Comparison of ENCODE assay signal across 9 cellular contexts in the genomic region with DNA sequence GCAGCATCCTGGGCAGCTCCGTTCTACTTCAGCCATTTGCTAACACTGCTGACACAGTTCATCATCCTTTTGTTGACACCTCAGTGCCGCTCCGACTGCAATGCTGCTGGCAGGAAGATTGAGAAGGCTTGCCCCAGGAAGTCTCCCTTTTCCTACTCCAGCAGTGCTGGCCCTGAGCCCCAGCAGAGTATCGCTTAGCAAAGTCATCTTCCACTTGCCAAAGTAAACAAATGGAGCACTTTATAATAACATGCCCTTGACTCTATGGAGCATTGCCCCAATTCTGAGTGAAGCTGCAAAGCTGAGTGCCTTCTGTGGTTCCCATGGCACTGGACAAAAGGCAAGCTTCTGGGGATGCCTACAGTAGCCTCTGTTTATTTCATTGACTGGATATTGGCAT. TPM values are rescaled to one million over a fixed set of nuclear protein-coding genes. Genes with fewer than 3 reads are reported as not detected.
DNase-seq lines count a peak whose midpoint lies in the region; ATAC-seq and TF ChIP-seq lines count a peak whose summit lies in the region.
"Had no signal": no experiment of that assay in that cellular context is flagged by ENCODE, and none has a peak within 500 bp of the region (broad histone marks: within the 10 kb centered on the region; RNA-seq: fewer than 3 reads in every experiment).

No MANE protein-coding gene starts in this region.

- H3K36me3 ChIP-seq in fibroblast of lung (ENCODE audit: control insufficient read depth, insufficient read depth, low read length) = no peaks in the 10 kb centered on the region
- H3K36me3 ChIP-seq in parathyroid adenoma (ENCODE audit: control insufficient read depth, insufficient read depth, low read length) = no peaks in the 10 kb centered on the region

- H2AFZ ChIP-seq in fibroblast of lung (ENCODE audit: low read length) = no peak overlapping the region
- H2AFZ ChIP-seq in parathyroid adenoma = no peak overlapping the region

- TF ChIP-seq CTCF in fibroblast of lung (conservative IDR thresholded peaks at IDR 0.05 in 1 of 2, IDR thresholded peaks at IDR 0.05 in 1 of 2; ENCODE audit: low read depth in 1 of 2, low read length in 2 of 2) (no peak), parathyroid adenoma (IDR thresholded peaks at IDR 0.05) (no peak)

- H3K9me3 ChIP-seq in fibroblast of lung (ENCODE audit: control insufficient read depth, insufficient read depth, low read depth, low read length) (no peaks in the 10 kb centered on the region), parathyroid adenoma (ENCODE audit: control insufficient read depth, low read length) (no peaks in the 10 kb centered on the region)

- H3K4me2 ChIP-seq in fibroblast of lung (ENCODE audit: extremely low read depth, insufficient read depth, low read length) (peak overlapping the region; percentile 54), parathyroid adenoma (ENCODE audit: low read length) (peak overlapping the region; percentile 57)

- DNase-seq in DMS79 treated with DMSO at 0.1 percent for 48 hours (lab: John Stamatoyannopoulos, UW) = peak; percentile 7
- DNase-seq in NCI-H446 treated with DMSO at 0.1 percent for 48 hours (lab: John Stamatoyannopoulos, UW) = peak; percentile 97
- DNase-seq in fibroblast of lung (ENCODE audit: low read depth in 2 of 2) = peak; percentile 60 to 90
- no peak for DNase-seq in inferior parietal cortex (ENCODE audit: extremely low spot score)
- DNase-seq in erythroblast (lab: John Stamatoyannopoulos, UW) = no peak
- no peak for DNase-seq in stimulated activated CD4-positive, alpha-beta T cell treated with anti-CD3 and anti-CD28 coated beads, Interleukin-15, amount 100 ng/mL, for 24 hours
- DNase-seq: Karpas-422 had no signal

- H3K27ac ChIP-seq in fibroblast of lung (ENCODE audit: insufficient read depth, low read length) (no peak overlapping the region), parathyroid adenoma (peak overlapping the region; percentile 88)

- peaks cover 16% of the 10 kb centered on the region for H3K27me3 ChIP-seq in fibroblast of lung (ENCODE audit: control insufficient read depth, insufficient read depth, low read length)
- no peaks in the 10 kb centered on the region for H3K27me3 ChIP-seq in parathyroid adenoma (ENCODE audit: control insufficient read depth, insufficient read depth, low read length)

- no peak overlapping the region for H3K9ac ChIP-seq in fibroblast of lung (ENCODE audit: insufficient read depth, low read length)
- no peak overlapping the region for H3K9ac ChIP-seq in parathyroid adenoma

- H3K4me3 ChIP-seq in fibroblast of lung (replicated peaks in 1 of 4; ENCODE audit: control extremely low read depth in 1 of 4, insufficient read depth in 1 of 4, low read depth in 3 of 4, low read length in 4 of 4) (no peak overlapping the region), parathyroid adenoma (ENCODE audit: low read depth, low read length) (peak overlapping the region; percentile 43)

- ATAC-seq in GM18909 (IDR thresholded peaks at IDR 0.05; ENCODE audit: poor library complexity, unreplicated experiment) = no peak

- H4K20me1 ChIP-seq in fibroblast of lung (ENCODE audit: control insufficient read depth, extremely low read depth, insufficient read depth, low read length) = no peaks in the 10 kb centered on the region

- no peak for TF ChIP-seq POLR2A in erythroblast (IDR thresholded peaks at IDR 0.05; ENCODE audit: low read length)

- H3K79me2 ChIP-seq in fibroblast of lung (ENCODE audit: control insufficient read depth, insufficient read depth, low read length) (no peaks in the 10 kb centered on the region), parathyroid adenoma (peaks cover 54% of the 10 kb centered on the region)

- H3K4me1 ChIP-seq in fibroblast of lung (ENCODE audit: control insufficient read depth, extremely low read depth, insufficient read depth, low read length) (peaks cover 6% of the 10 kb centered on the region), parathyroid adenoma (peaks cover 83% of the 10 kb centered on the region)

RNA-seq across cellular contexts. Expression of a gene that starts 32.2 kb away (rescaled TPM):
- total RNA-seq in fibroblast of lung = 0.33 TPM in 1 of 2 replicates, not detected in the other
- polyA plus RNA-seq in fibroblast of lung = 0.41 and 0.45 TPM in 2 replicates
- 0.06 and 0.30 TPM in 2 replicates for polyA plus RNA-seq in fibroblast of lung (2012)
- polyA minus RNA-seq in fibroblast of lung (ENCODE audit: low replicate concordance) = 0.07 TPM in 1 of 2 replicates, not detected in the other

Comparison
In these comparisons a context has a peak if more than half of its experiments do, and no peak if none do; other contexts are left out.
1. DNase-seq: peak in DMS79 treated with DMSO at 0.1 percent for 48 hours (single experiment), NCI-H446 treated with DMSO at 0.1 percent for 48 hours (single experiment) and fibroblast of lung (2 of 2); none in inferior parietal cortex (single experiment), erythroblast (0 of 2) and stimulated activated CD4-positive, alpha-beta T cell treated with anti-CD3 and anti-CD28 coated beads, Interleukin-15, amount 100 ng/mL, for 24 hours (single experiment).